35 cellular contexts compared by ENCODE assay signal in the genomic region with DNA sequence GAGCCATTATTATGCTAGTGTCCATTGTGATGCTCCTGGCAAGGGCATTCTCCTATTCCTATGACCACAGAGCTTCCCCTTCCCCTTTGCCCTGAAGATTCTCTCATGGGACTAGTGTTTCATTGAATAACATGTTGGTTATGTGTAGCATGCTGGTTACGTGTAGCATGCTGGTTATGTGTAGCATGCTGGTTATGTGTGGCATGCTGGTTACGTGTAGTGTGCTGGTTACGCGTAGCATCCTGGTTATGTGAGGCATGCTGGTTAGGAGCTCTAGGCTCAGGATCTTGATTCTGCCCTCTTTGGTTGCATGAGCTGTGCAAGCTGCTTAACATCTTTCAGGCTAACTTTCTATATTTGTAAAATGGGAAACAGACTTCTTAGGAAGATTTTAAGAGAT. TPM values are rescaled to one million over a fixed set of nuclear protein-coding genes. Genes with fewer than 3 reads are reported as not detected.
"Had no signal": no experiment of that assay in that cellular context is flagged by ENCODE, and none has a peak within 500 bp of the region (broad histone marks: within the 10 kb centered on the region; RNA-seq: fewer than 3 reads in every experiment).

No MANE protein-coding gene starts in this region.

- DNase-seq: activated CD4-positive, alpha-beta T cell treated with anti-CD3 and anti-CD28 coated beads for 1 hour; activated CD4-positive, alpha-beta T cell treated with anti-CD3 and anti-CD28 coated beads for 48 hours; activated CD4-positive, alpha-beta T cell treated with anti-CD3 and anti-CD28 coated beads, Interleukin-2, amount 50 U/mL, for 1 hour; activated CD4-positive, alpha-beta T cell treated with anti-CD3 and anti-CD28 coated beads, Interleukin-2, amount 50 U/mL, for 48 hours; activated CD8-positive, alpha-beta memory T cell treated with anti-CD3 and anti-CD28 coated beads for 24 hours; activated CD8-positive, alpha-beta T cell treated with anti-CD3 and anti-CD28 coated beads for 36 hours; activated effector memory CD4-positive, alpha-beta T cell treated with anti-CD3 and anti-CD28 coated beads, Interleukin-2, amount 50 U/mL, for 16 hours; activated naive CD4-positive, alpha-beta T cell treated with anti-CD3 and anti-CD28 coated beads for 36 hours; activated naive CD8-positive, alpha-beta T cell treated with anti-CD3 and anti-CD28 coated beads for 36 hours; activated naive CD8-positive, alpha-beta T cell treated with anti-CD3 and anti-CD28 coated beads, Interleukin-2, amount 50 U/mL, for 24 hours; activated T-cell treated with anti-CD3 and anti-CD28 coated beads, Interleukin-2, amount 50 U/mL, for 4 hours; adrenal gland; amygdala; aorta; body of pancreas; caudate nucleus; cortex of kidney; dermis blood vessel endothelial cell; effector CD8-positive, alpha-beta T cell; esophagus squamous epithelium; foreskin melanocyte; T-helper 2 cell had no signal

- H3K4me1 ChIP-seq: adrenal gland, esophagus squamous epithelium, gastroesophageal sphincter had no signal

- H3K36me3 ChIP-seq: adrenal gland, esophagus squamous epithelium, gastroesophageal sphincter had no signal

- H3K4me3 ChIP-seq: adrenal gland, body of pancreas, esophagus squamous epithelium, gastroesophageal sphincter had no signal

- H3K9me3 ChIP-seq: adrenal gland, body of pancreas, esophagus squamous epithelium, gastroesophageal sphincter had no signal

- H3K27me3 ChIP-seq: adrenal gland, body of pancreas, esophagus squamous epithelium, gastroesophageal sphincter had no signal

- FAIRE-seq: colon, endometrium, endothelial cell of umbilical vein had no signal

- H3K27ac ChIP-seq: adrenal gland, body of pancreas, epithelial cell of prostate, esophagus squamous epithelium, gastroesophageal sphincter had no signal

RNA-seq across cellular contexts. Expression of a gene that starts 46.5 kb away (rescaled TPM):
- total RNA-seq: activated CD8-positive, alpha-beta T cell treated with anti-CD3 and anti-CD28 coated beads for 36 hours; activated naive CD4-positive, alpha-beta T cell treated with anti-CD3 and anti-CD28 coated beads for 36 hours; activated naive CD8-positive, alpha-beta T cell treated with anti-CD3 and anti-CD28 coated beads for 36 hours; activated T-cell treated with anti-CD3 and anti-CD28 coated beads, Interleukin-2, amount 50 U/mL, for 4 hours; activated T-helper 1 cell treated with anti-CD3 and anti-CD28 coated beads, Interleukin-12 subunit alpha, Interleukin-12 subunit beta, Interleukin-2, Interleukin-4 antibody, amounts not matched to agents 30 ng/mL and 10 ng/mL and 1 ng/mL, durations not matched to agents 14 hours and 24 hours and 36 hours; activated T-helper 2 cell treated with anti-CD3 and anti-CD28 coated beads, Interferon-gamma antibody, Interleukin-2, Interleukin-4, amounts not matched to agents 10 μg/mL and 5 μg/mL and 100 μg/mL, durations not matched to agents 14 hours and 24 hours and 36 hours; adrenal gland; body of pancreas; chondrocyte; dermis blood vessel endothelial cell; endothelial cell of umbilical vein; esophagus squamous epithelium; fibroblast of lung; fibroblast of villous mesenchyme; gastroesophageal sphincter; glomerular endothelial cell; T-helper 1 cell treated with Interleukin-12 subunit alpha and Interleukin-12 subunit beta and Interleukin-4 antibody, amounts not matched to agents 30 ng/mL and 1 ng/mL, for 36 hours had no signal
- polyA plus RNA-seq: adrenal gland, aorta, esophagus, fibroblast of lung had no signal
